ENCODE assay signal across 9 cellular contexts in the genomic region with DNA sequence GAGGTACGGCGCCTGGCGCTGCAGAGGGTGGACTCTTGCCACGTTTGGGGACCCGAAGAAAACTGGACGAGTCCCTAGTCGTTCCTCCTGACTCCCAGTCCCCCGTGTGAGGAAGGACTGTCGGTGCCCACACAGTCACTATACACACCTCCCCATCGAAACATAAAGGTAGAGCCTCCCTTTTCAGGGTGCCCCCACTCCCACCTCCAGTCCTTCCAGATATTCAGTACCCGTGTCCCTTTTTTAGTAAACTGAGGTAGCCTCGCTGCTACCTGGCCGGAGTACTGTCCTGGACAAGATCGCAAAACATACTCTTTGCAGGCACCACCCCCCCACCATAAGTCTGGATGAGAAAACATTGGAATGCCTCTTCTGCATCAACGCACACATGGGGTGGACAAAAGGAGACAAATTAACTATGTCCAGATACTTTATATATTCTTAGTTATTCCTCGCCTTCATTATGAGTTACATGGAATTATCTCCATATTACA. TPM values are rescaled to one million over a fixed set of nuclear protein-coding genes. Genes with fewer than 3 reads are reported as not detected.
A peak's percentile ranks its signal among the peaks of the same experiment; 100 is the strongest.
DNase-seq lines count a peak whose midpoint lies in the region; ATAC-seq lines count a peak whose summit lies in the region.
"Had no signal": no experiment of that assay in that cellular context is flagged by ENCODE, and none has a peak within 500 bp of the region (broad histone marks: within the 10 kb centered on the region; RNA-seq: fewer than 3 reads in every experiment).

No MANE protein-coding gene starts in this region.

- no peak for ATAC-seq in activated naive CD8-positive, alpha-beta T cell treated with anti-CD3 and anti-CD28 coated beads, Interleukin-2, amount 10 ng/mL, durations not matched to agents 7 days and 5 days (ENCODE audit: low read depth)
- no peak for ATAC-seq in GM18858 (IDR thresholded peaks at IDR 0.05; ENCODE audit: unreplicated experiment)
- no peak for ATAC-seq in GM21390 (IDR thresholded peaks at IDR 0.05; ENCODE audit: unreplicated experiment)

- H3K36me3 ChIP-seq in thymus (ENCODE audit: control insufficient read depth, insufficient read depth) = peaks cover 7% of the 10 kb centered on the region

- peaks cover 31% of the 10 kb centered on the region for H3K4me1 ChIP-seq in thymus (ENCODE audit: control insufficient read depth, insufficient read depth, low read length)

- no peaks in the 10 kb centered on the region for H3K27me3 Mint-ChIP-seq in activated CD4-positive, alpha-beta T cell treated with anti-CD3 and anti-CD28 coated beads, Interleukin-2, amount 10 ng/mL, durations not matched to agents 7 days and 5 days
- no peaks in the 10 kb centered on the region for H3K27me3 Mint-ChIP-seq in activated naive CD8-positive, alpha-beta T cell treated with anti-CD3 and anti-CD28 coated beads, Interleukin-2, amount 10 ng/mL, durations not matched to agents 7 days and 5 days

- CTCF ChIA-PET in activated CD4-positive, alpha-beta T cell treated with anti-CD3 and anti-CD28 coated beads, Interleukin-2, amount 10 ng/mL, durations not matched to agents 7 days and 5 days (lab: Charles Lee) = no interaction called here

- H3K27ac Mint-ChIP-seq in activated CD4-positive, alpha-beta T cell treated with anti-CD3 and anti-CD28 coated beads, Interleukin-2, amount 10 ng/mL, durations not matched to agents 7 days and 5 days = peak overlapping the region; percentile 94
- peak overlapping the region; percentile 92 for H3K27ac Mint-ChIP-seq in activated naive CD8-positive, alpha-beta T cell treated with anti-CD3 and anti-CD28 coated beads, Interleukin-2, amount 10 ng/mL, durations not matched to agents 7 days and 5 days

- peaks cover 13% of the 10 kb centered on the region for H3K36me3 Mint-ChIP-seq in activated CD4-positive, alpha-beta T cell treated with anti-CD3 and anti-CD28 coated beads, Interleukin-2, amount 10 ng/mL, durations not matched to agents 7 days and 5 days (ENCODE audit: low read depth)
- peaks cover 3% of the 10 kb centered on the region for H3K36me3 Mint-ChIP-seq in activated naive CD8-positive, alpha-beta T cell treated with anti-CD3 and anti-CD28 coated beads, Interleukin-2, amount 10 ng/mL, durations not matched to agents 7 days and 5 days

- POLR2A ChIA-PET in activated CD4-positive, alpha-beta T cell treated with anti-CD3 and anti-CD28 coated beads, Interleukin-2, amount 10 ng/mL, durations not matched to agents 7 days and 5 days (lab: Charles Lee) = no interaction called here
- POLR2A ChIA-PET in activated naive CD8-positive, alpha-beta T cell treated with anti-CD3 and anti-CD28 coated beads, Interleukin-2, amount 10 ng/mL, durations not matched to agents 7 days and 5 days (lab: Charles Lee) = interaction anchor here (3.8 kb wide), 1 partner anchor 69 kb away, joined by 24 read pairs; a partner anchor contains a TSS

- peak overlapping the region; percentile 94 for H3K4me3 Mint-ChIP-seq in activated CD4-positive, alpha-beta T cell treated with anti-CD3 and anti-CD28 coated beads, Interleukin-2, amount 10 ng/mL, durations not matched to agents 7 days and 5 days
- H3K4me3 Mint-ChIP-seq in activated naive CD8-positive, alpha-beta T cell treated with anti-CD3 and anti-CD28 coated beads, Interleukin-2, amount 10 ng/mL, durations not matched to agents 7 days and 5 days = peak overlapping the region; percentile 91

- H3K27me3 ChIP-seq in layer of hippocampus (ENCODE audit: control insufficient read depth, insufficient read depth, low read length) (no peaks in the 10 kb centered on the region), thymus (ENCODE audit: control insufficient read depth, insufficient read depth) (no peaks in the 10 kb centered on the region)

- peak; percentile 25 for DNase-seq in activated CD4-positive, alpha-beta T cell treated with anti-CD3 and anti-CD28 coated beads, Interleukin-2, amount 10 ng/mL, durations not matched to agents 7 days and 5 days
- no peak for DNase-seq in activated CD4-positive, alpha-beta T cell treated with anti-CD3 and anti-CD28 coated beads for 48 hours
- no peak for DNase-seq in activated naive CD8-positive, alpha-beta T cell treated with anti-CD3 and anti-CD28 coated beads, Interleukin-2, amount 10 ng/mL, durations not matched to agents 7 days and 5 days
- no peak for DNase-seq in COR-L47 (lab: John Stamatoyannopoulos, UW)

- H3K4me3 ChIP-seq in thymus (ENCODE audit: low read length) = peak overlapping the region; percentile 99

- H3K4me1 Mint-ChIP-seq in activated CD4-positive, alpha-beta T cell treated with anti-CD3 and anti-CD28 coated beads, Interleukin-2, amount 10 ng/mL, durations not matched to agents 7 days and 5 days = peaks cover 36% of the 10 kb centered on the region
- peaks cover 36% of the 10 kb centered on the region for H3K4me1 Mint-ChIP-seq in activated naive CD8-positive, alpha-beta T cell treated with anti-CD3 and anti-CD28 coated beads, Interleukin-2, amount 10 ng/mL, durations not matched to agents 7 days and 5 days

- H3K27ac ChIP-seq in layer of hippocampus (ENCODE audit: low read depth, low read length) (peak overlapping the region; percentile 96), thymus (ENCODE audit: low read depth) (peak overlapping the region; percentile 66)

- WGBS in thymus = 14% methylated on average over 16 of the region's 16 CpGs

- no peaks in the 10 kb centered on the region for H3K9me3 Mint-ChIP-seq in activated CD4-positive, alpha-beta T cell treated with anti-CD3 and anti-CD28 coated beads, Interleukin-2, amount 10 ng/mL, durations not matched to agents 7 days and 5 days
- no peaks in the 10 kb centered on the region for H3K9me3 Mint-ChIP-seq in activated naive CD8-positive, alpha-beta T cell treated with anti-CD3 and anti-CD28 coated beads, Interleukin-2, amount 10 ng/mL, durations not matched to agents 7 days and 5 days

- peaks cover 1% of the 10 kb centered on the region for H3K9me3 ChIP-seq in thymus (ENCODE audit: control insufficient read depth)

RNA-seq across cellular contexts. Expression of a gene that starts 0.6 kb away (rescaled TPM):
- 100 to 1,000 TPM in 1 of 2 experiments, 10 to 100 TPM in 1; 97.9 to 116 TPM for total RNA-seq in activated CD4-positive, alpha-beta T cell treated with anti-CD3 and anti-CD28 coated beads, Interleukin-2, amount 10 ng/mL, durations not matched to agents 7 days and 5 days
- total RNA-seq in activated naive CD8-positive, alpha-beta T cell treated with anti-CD3 and anti-CD28 coated beads, Interleukin-2, amount 10 ng/mL, durations not matched to agents 7 days and 5 days = 100 to 1,000 TPM; 123 to 129 TPM
- 37.4 TPM for polyA plus RNA-seq in thymus

RNA-seq across cellular contexts. Expression of a gene that starts 8.6 kb away (rescaled TPM):
- total RNA-seq in activated CD4-positive, alpha-beta T cell treated with anti-CD3 and anti-CD28 coated beads, Interleukin-2, amount 10 ng/mL, durations not matched to agents 7 days and 5 days = 1 to 10 TPM; 4.6 to 6.4 TPM
- total RNA-seq in activated naive CD8-positive, alpha-beta T cell treated with anti-CD3 and anti-CD28 coated beads, Interleukin-2, amount 10 ng/mL, durations not matched to agents 7 days and 5 days = 1 to 10 TPM; 8.0 to 9.7 TPM
- polyA plus RNA-seq in thymus = 1.6 TPM

RNA-seq across cellular contexts. Expression of a gene that starts 33.4 kb away (rescaled TPM):
- under 1 TPM in 1 of 2 experiments, not detected in 1; 0.12 TPM for total RNA-seq in activated CD4-positive, alpha-beta T cell treated with anti-CD3 and anti-CD28 coated beads, Interleukin-2, amount 10 ng/mL, durations not matched to agents 7 days and 5 days
- total RNA-seq in activated naive CD8-positive, alpha-beta T cell treated with anti-CD3 and anti-CD28 coated beads, Interleukin-2, amount 10 ng/mL, durations not matched to agents 7 days and 5 days = under 1 TPM; 0.11 to 0.25 TPM
- polyA plus RNA-seq in thymus = 0.21 TPM
- total RNA-seq: Daoy had no signal

RNA-seq across cellular contexts. Expression of a gene that starts 42.6 kb away (rescaled TPM):
- 10 to 100 TPM; 62.5 to 65.5 TPM for total RNA-seq in activated CD4-positive, alpha-beta T cell treated with anti-CD3 and anti-CD28 coated beads, Interleukin-2, amount 10 ng/mL, durations not matched to agents 7 days and 5 days
- 10 to 100 TPM; 50.0 to 56.6 TPM for total RNA-seq in activated naive CD8-positive, alpha-beta T cell treated with anti-CD3 and anti-CD28 coated beads, Interleukin-2, amount 10 ng/mL, durations not matched to agents 7 days and 5 days
- 58.5 TPM for polyA plus RNA-seq in thymus

RNA-seq across cellular contexts. Expression of a gene that starts 49.4 kb away (rescaled TPM):
- total RNA-seq in activated CD4-positive, alpha-beta T cell treated with anti-CD3 and anti-CD28 coated beads, Interleukin-2, amount 10 ng/mL, durations not matched to agents 7 days and 5 days = 10 to 100 TPM; 60.3 to 62.3 TPM
- total RNA-seq in activated naive CD8-positive, alpha-beta T cell treated with anti-CD3 and anti-CD28 coated beads, Interleukin-2, amount 10 ng/mL, durations not matched to agents 7 days and 5 days = 100 to 1,000 TPM; 111 to 112 TPM
- polyA plus RNA-seq in thymus = 112 TPM
